6 cellular contexts compared by ENCODE assay signal in the genomic region with DNA sequence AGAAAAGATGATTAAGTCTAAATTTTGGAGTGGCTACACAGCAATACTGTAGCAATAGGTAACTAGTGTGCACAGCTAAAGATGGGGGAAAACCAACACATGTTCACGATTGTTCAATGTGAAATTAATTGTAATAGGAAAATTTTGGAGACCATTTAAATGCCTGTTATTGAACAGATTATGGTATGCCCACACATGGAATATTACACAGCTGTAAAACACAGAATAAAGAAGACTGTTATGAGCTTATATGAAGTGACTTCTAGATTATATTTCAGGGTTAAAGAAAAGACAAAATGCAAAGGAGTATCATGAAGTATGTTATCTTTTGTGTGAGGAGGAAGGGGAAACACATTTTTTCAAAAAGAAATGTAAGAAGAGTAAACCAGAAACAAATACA. TPM values are rescaled to one million over a fixed set of nuclear protein-coding genes. Genes with fewer than 3 reads are reported as not detected.
"Had no signal": no experiment of that assay in that cellular context is flagged by ENCODE, and none has a peak within 500 bp of the region (broad histone marks: within the 10 kb centered on the region; RNA-seq: fewer than 3 reads in every experiment).

No MANE protein-coding gene starts in this region.

- H3K4me3 ChIP-seq: GM23338 had no signal

- DNase-seq: H9, HCEC 1CT, IMR-90 had no signal

- H3K4me2 ChIP-seq: GM23338 had no signal

- H3K27ac Mint-ChIP-seq: GM23338, H9 had no signal

- H3K4me1 Mint-ChIP-seq: GM23338, H9 had no signal

- ATAC-seq: GM23338 had no signal

- H2AFZ ChIP-seq: GM23338 had no signal

- H3K4me3 Mint-ChIP-seq: GM23338, H9 had no signal

RNA-seq across cellular contexts. Expression of a gene that starts 43.8 kb away (rescaled TPM):
- total RNA-seq: GM23338, H1, H9, HT-29, IMR-90 had no signal
- polyA plus RNA-seq: GM23338, IMR-90 had no signal
